Comparison of ENCODE assay signal across 17 cellular contexts in the genomic region with DNA sequence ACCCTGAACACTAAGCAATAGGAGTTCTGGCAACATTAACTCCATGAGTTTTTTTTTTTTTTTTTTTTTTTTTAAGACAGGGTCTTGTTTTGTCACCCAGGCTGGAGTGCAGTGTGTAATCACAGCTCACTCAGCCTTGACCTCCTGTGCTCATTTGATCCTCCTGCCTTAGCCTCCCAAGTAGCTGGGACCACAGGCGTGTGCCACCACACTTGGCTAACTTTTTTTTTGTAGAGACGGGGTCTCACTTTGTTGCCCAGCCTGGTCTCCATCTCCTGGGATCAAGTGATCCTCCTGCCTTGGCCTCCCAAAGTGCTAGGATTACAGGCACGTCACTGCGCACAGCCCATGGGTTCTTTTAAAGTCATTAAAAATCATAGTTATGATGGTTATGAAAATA. TPM values are rescaled to one million over a fixed set of nuclear protein-coding genes. Genes with fewer than 3 reads are reported as not detected.
A peak's percentile ranks its signal among the peaks of the same experiment; 100 is the strongest.
DNase-seq lines count a peak whose midpoint lies in the region; ATAC-seq and TF ChIP-seq lines count a peak whose summit lies in the region.
"Had no signal": no experiment of that assay in that cellular context is flagged by ENCODE, and none has a peak within 500 bp of the region (broad histone marks: within the 10 kb centered on the region; RNA-seq: fewer than 3 reads in every experiment).

No MANE protein-coding gene starts in this region.

- peak in 1 of 3 donors; percentile 3 for DNase-seq in CD4-positive, CD25-positive, alpha-beta regulatory T cell
- no peak for DNase-seq in WTC11 (ENCODE audit: low spot score)
- DNase-seq in KBM-7, result no peak
- DNase-seq in ovary, result no peak
- DNase-seq: BE2C, head of caudate nucleus, kidney glomerular epithelial cell, NCI-H1436 treated with DMSO at 0.1 percent for 48 hours, sigmoid colon had no signal

- peaks cover 10% of the 10 kb centered on the region for H3K27me3 Mint-ChIP-seq in CD4-positive, CD25-positive, alpha-beta regulatory T cell
- no peaks in the 10 kb centered on the region for H3K27me3 Mint-ChIP-seq in WTC11 (ENCODE audit: low read depth)

- TF ChIP-seq EP300 in ovary (IDR thresholded peaks at IDR 0.05), result no peak

- no peaks in the 10 kb centered on the region for H3K27me3 ChIP-seq in CD4-positive, CD25-positive, alpha-beta regulatory T cell (ENCODE audit: control insufficient read depth, insufficient read depth, low read length)
- no peaks in the 10 kb centered on the region for H3K27me3 ChIP-seq in mononuclear cell (ENCODE audit: insufficient read depth, low read length)
- H3K27me3 ChIP-seq in ovary, result no peaks in the 10 kb centered on the region
- H3K27me3 ChIP-seq: BE2C, sigmoid colon had no signal

- H3K36me3 ChIP-seq in CD4-positive, CD25-positive, alpha-beta regulatory T cell (ENCODE audit: control insufficient read depth, insufficient read depth, low read length), result peaks cover 18% of the 10 kb centered on the region
- H3K36me3 ChIP-seq in ovary, result no peaks in the 10 kb centered on the region
- H3K36me3 ChIP-seq: BE2C, sigmoid colon had no signal

- no peak for TF ChIP-seq POLR2A in ovary (IDR thresholded peaks at IDR 0.05)

- H3K27ac Mint-ChIP-seq in CD4-positive, CD25-positive, alpha-beta regulatory T cell, result peak overlapping the region; percentile 97 to 99 (median 99)
- H3K27ac Mint-ChIP-seq in WTC11, result no peak overlapping the region
- H3K27ac Mint-ChIP-seq: nephron had no signal

- CTCF ChIA-PET in WTC11 (lab: Charles Lee), result no interaction called here

- H3K9me3 ChIP-seq in CD4-positive, CD25-positive, alpha-beta regulatory T cell (ENCODE audit: control insufficient read depth in 2 of 2, low read length in 2 of 2), result no peaks in the 10 kb centered on the region
- H3K9me3 ChIP-seq in mononuclear cell (ENCODE audit: low read depth, low read length), result no peaks in the 10 kb centered on the region
- no peaks in the 10 kb centered on the region for H3K9me3 ChIP-seq in ovary
- H3K9me3 ChIP-seq: BE2C, sigmoid colon had no signal

- in situ Hi-C loops in KBM-7 (cut with MboI; ENCODE audit: low pct_unique_long_range_greater_than_20kb, low sequenced_read_pairs), result no loop called here

- peaks cover 0 to 6% (median 0%) of the 10 kb centered on the region in 7 donors for H3K9me3 Mint-ChIP-seq in CD4-positive, CD25-positive, alpha-beta regulatory T cell
- no peaks in the 10 kb centered on the region for H3K9me3 Mint-ChIP-seq in WTC11
- H3K9me3 Mint-ChIP-seq: nephron had no signal

- no peak for ATAC-seq in CD4-positive, CD25-positive, alpha-beta regulatory T cell (ENCODE audit: low read depth in 2 of 2)
- ATAC-seq in WTC11, result no peak
- no peak for ATAC-seq in GM19463 (IDR thresholded peaks at IDR 0.05; ENCODE audit: unreplicated experiment)
- no peak for ATAC-seq in GM18517 (IDR thresholded peaks at IDR 0.05; ENCODE audit: unreplicated experiment)
- ATAC-seq: Panc1 had no signal

- TF ChIP-seq CTCF in GM12875 (IDR thresholded peaks at IDR 0.05; ENCODE audit: borderline replicate concordance, insufficient read depth, low read depth, low read length), result no peak
- TF ChIP-seq CTCF in WTC11 (IDR thresholded peaks at IDR 0.05), result no peak
- TF ChIP-seq CTCF in ovary (IDR thresholded peaks at IDR 0.05), result no peak

- peaks cover 19 to 45% (median 28%) of the 10 kb centered on the region in 4 donors for H3K4me1 Mint-ChIP-seq in CD4-positive, CD25-positive, alpha-beta regulatory T cell
- peaks cover 58% of the 10 kb centered on the region for H3K4me1 Mint-ChIP-seq in WTC11
- H3K4me1 Mint-ChIP-seq: nephron had no signal

- peak overlapping the region; percentile 97 to 99 (median 98) for H3K4me3 Mint-ChIP-seq in CD4-positive, CD25-positive, alpha-beta regulatory T cell
- H3K4me3 Mint-ChIP-seq in WTC11, result no peak overlapping the region
- H3K4me3 Mint-ChIP-seq: nephron had no signal

- 93 to 95% (median 94%) methylated on average over 4 of the region's 4 CpGs for WGBS in ovary, 3 donors

- POLR2A ChIA-PET in WTC11 (lab: Charles Lee), result no interaction called here

- peaks cover 79% of the 10 kb centered on the region for H3K36me3 Mint-ChIP-seq in CD4-positive, CD25-positive, alpha-beta regulatory T cell
- no peaks in the 10 kb centered on the region for H3K36me3 Mint-ChIP-seq in WTC11

- intact Hi-C loops in ovary (cut with DNase I), result no loop called here

- peak overlapping the region; percentile 100 for H3K27ac ChIP-seq in CD4-positive, CD25-positive, alpha-beta regulatory T cell (ENCODE audit: insufficient read depth, low read length, poor library complexity, severe bottlenecking)
- no peak overlapping the region for H3K27ac ChIP-seq in ovary
- H3K27ac ChIP-seq: sigmoid colon had no signal

- H3K4me3 ChIP-seq in CD4-positive, CD25-positive, alpha-beta regulatory T cell (ENCODE audit: low read depth, low read length), result peak overlapping the region; percentile 97
- H3K4me3 ChIP-seq in GM12875 (ENCODE audit: low read depth, low read length), result peak overlapping the region; percentile 99
- H3K4me3 ChIP-seq in mononuclear cell (ENCODE audit: low read length), result peak overlapping the region; percentile 19
- no peak overlapping the region for H3K4me3 ChIP-seq in ovary
- H3K4me3 ChIP-seq: sigmoid colon had no signal

- H3K4me1 ChIP-seq in CD4-positive, CD25-positive, alpha-beta regulatory T cell (ENCODE audit: control insufficient read depth, insufficient read depth, low read length, poor library complexity, severe bottlenecking), result peaks cover 68% of the 10 kb centered on the region
- H3K4me1 ChIP-seq in mononuclear cell (ENCODE audit: insufficient read depth, low read length) (peaks cover 91% of the 10 kb centered on the region), ovary (ENCODE audit: insufficient read depth) (peaks cover 2% of the 10 kb centered on the region)
- H3K4me1 ChIP-seq: BE2C, sigmoid colon had no signal

TF ChIP-seq in WTC11, 78 proteins besides CTCF, POLR2A, EP300 and RAD21:
- TF ChIP-seq ZNF121 (CRISPR knock-in tag; IDR thresholded peaks at IDR 0.05) (peak; percentile 59; the same call in 1 of the 2 replicates), ZNF317 (CRISPR knock-in tag; IDR thresholded peaks at IDR 0.05; ENCODE audit: borderline replicate concordance, low read depth) (no peak)
TF ChIP-seq in WTC11: peak in this region for 1.

RNA-seq across cellular contexts. Expression of a gene that starts 5.1 kb away (rescaled TPM):
- total RNA-seq in CD4-positive, CD25-positive, alpha-beta regulatory T cell, result 645 TPM
- polyA plus RNA-seq in CD4-positive, CD25-positive, alpha-beta regulatory T cell, result 100 to 1,000 TPM; 360 to 479 (median 397) TPM
- 3.9 to 8.7 TPM (median 7.4 TPM) in 3 replicates for total RNA-seq in WTC11 (2021)
- 164 TPM for total RNA-seq in mononuclear cell
- total RNA-seq in ovary, result 1 to 10 TPM in 4 of 7 donors, under 1 TPM in 3; 0.56 to 3.2 (median 1.0) TPM
- polyA plus RNA-seq in ovary, result under 1 TPM; 0.31 to 0.98 TPM
- total RNA-seq: chondrocyte, epithelial cell of proximal tubule had no signal

Comparison
In these comparisons a context has a peak if more than half of its experiments do, and no peak if none do; other contexts are left out.
1. RNA of a gene that starts 5.1 kb away (total RNA-seq): 645 TPM in CD4-positive, CD25-positive, alpha-beta regulatory T cell (single experiment) and 164 TPM in mononuclear cell (single experiment); 3.9 to 8.7 TPM in WTC11 and 0.56 to 3.2 TPM in ovary; every median in the first group is over 10 times any median in the second.